ENCODE assay signal across 9 cellular contexts in the genomic region with DNA sequence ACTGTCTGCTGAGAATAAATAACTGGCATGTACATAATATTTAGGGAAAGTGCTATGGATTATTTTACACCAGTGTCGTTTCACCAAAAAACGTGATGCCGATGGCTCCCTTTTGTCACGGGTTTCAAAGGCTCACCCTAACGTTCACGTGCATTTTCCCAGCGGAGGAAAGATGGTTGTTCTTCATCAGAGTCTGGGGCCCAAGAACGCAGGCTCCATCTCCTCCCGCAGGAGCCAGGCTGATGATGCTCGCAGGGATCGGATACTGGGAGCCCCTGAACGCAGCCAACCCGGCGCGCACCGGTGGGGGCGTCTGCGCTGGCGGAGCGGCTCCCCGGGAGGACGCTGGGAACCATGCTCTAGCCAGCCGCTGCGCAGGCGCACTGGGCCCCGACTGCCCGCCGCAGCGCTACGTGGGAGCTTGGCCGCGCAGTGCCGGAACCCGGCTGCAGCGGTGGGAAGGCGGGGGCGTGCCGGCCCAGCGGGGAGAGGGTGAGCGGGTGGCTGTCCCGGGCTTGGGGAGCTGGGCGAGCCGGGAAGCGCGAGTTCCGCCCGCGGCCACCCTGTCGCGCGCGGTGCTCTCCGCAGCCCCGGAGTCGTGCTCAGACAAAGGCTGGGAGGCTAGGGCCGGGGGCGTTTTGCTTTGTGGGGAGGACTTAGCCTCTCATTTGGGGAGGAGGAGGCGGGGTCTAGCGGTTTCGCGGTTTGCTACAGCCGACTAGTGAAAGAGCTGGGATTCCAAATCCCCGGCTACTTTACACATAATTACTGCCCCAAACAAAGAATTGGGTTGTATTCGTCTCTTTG. TPM values are rescaled to one million over a fixed set of nuclear protein-coding genes. Genes with fewer than 3 reads are reported as not detected.
A peak's percentile ranks its signal among the peaks of the same experiment; 100 is the strongest.
DNase-seq lines count a peak whose midpoint lies in the region; ATAC-seq, FAIRE-seq and TF ChIP-seq lines count a peak whose summit lies in the region.
"Had no signal": no experiment of that assay in that cellular context is flagged by ENCODE, and none has a peak within 500 bp of the region (broad histone marks: within the 10 kb centered on the region; RNA-seq: fewer than 3 reads in every experiment).

Gene ZFP69B (plus strand): TSS at position 793 of the 807 bp plus-strand sequence. CDS start 486 bp downstream, outside the sequence.

- H3K4me1 ChIP-seq in BLaER1 (peaks cover 21% of the 10 kb centered on the region), HepG2 (ENCODE audit: insufficient read depth, low read length) (peaks cover 26% of the 10 kb centered on the region)

- TF ChIP-seq EP300 in HepG2 (IDR thresholded peaks at IDR 0.05; ENCODE audit: low read depth in 2 of 2, low read length in 2 of 2) (no peak), HepG2 (CRISPR knock-in tag; IDR thresholded peaks at IDR 0.05; ENCODE audit: borderline replicate concordance) (no peak)

- no TSS peak for BruUV-seq in HepG2 (replicated peaks; lab: Mats Ljungman, UMichigan)

- H3K9me3 ChIP-seq in BLaER1 = peaks cover 60% of the 10 kb centered on the region
- peaks cover 16% of the 10 kb centered on the region for H3K9me3 ChIP-seq in HepG2 (ENCODE audit: low read length)

- H3K9me3 Mint-ChIP-seq in dendritic cell treated with granulocyte-macrophage colony-stimulating factor and Interleukin-4, amounts not matched to agents 40 ng/mL and 50 ng/mL, for 4 days = peaks cover 56% of the 10 kb centered on the region

- peak within 1 kb of the TSS; percentile 90 for H3K4me3 Mint-ChIP-seq in dendritic cell treated with granulocyte-macrophage colony-stimulating factor and Interleukin-4, amounts not matched to agents 40 ng/mL and 50 ng/mL, for 4 days

- no peak for FAIRE-seq in HepG2 (lab: Jason Lieb, UNC)
- FAIRE-seq: colon had no signal

- peak within 1 kb of the TSS; percentile 91 for H3K27ac Mint-ChIP-seq in dendritic cell treated with granulocyte-macrophage colony-stimulating factor and Interleukin-4, amounts not matched to agents 40 ng/mL and 50 ng/mL, for 4 days

- H3K27me3 Mint-ChIP-seq in dendritic cell treated with granulocyte-macrophage colony-stimulating factor and Interleukin-4, amounts not matched to agents 40 ng/mL and 50 ng/mL, for 4 days = no peaks in the 10 kb centered on the region

- intact Hi-C loops in dendritic cell treated with granulocyte-macrophage colony-stimulating factor and Interleukin-4, amounts not matched to agents 40 ng/mL and 50 ng/mL, for 4 days (cut with micrococcal nuclease) = no loop called here
- intact Hi-C loops in HepG2 (cut with micrococcal nuclease; ENCODE audit: unreplicated experiment) = loop anchor here (2.0 kb wide), 1 partner anchor 29 kb away; no protein-coding TSS in a partner anchor

- H4K20me1 ChIP-seq in BLaER1 (no peaks in the 10 kb centered on the region), HepG2 (ENCODE audit: insufficient read depth, low read length) (no peaks in the 10 kb centered on the region)

- H3K9ac ChIP-seq in BLaER1 (peak within 1 kb of the TSS; percentile 84), HepG2 (ENCODE audit: insufficient read depth, low read depth, low read length) (peak within 1 kb of the TSS; percentile 83)

- POLR2A ChIA-PET in HepG2 (lab: Yijun Ruan, JAX) = interaction anchor here (0.6 to 1.7 kb wide), 14 partner anchors 12 to 242 kb away, joined by 3 to 21 read pairs (median 5); partner anchors contain the start of genes EXO5, NFYC and ZFP69

- H3K36me3 Mint-ChIP-seq in dendritic cell treated with granulocyte-macrophage colony-stimulating factor and Interleukin-4, amounts not matched to agents 40 ng/mL and 50 ng/mL, for 4 days (ENCODE audit: low read depth) = peaks cover 47% of the 10 kb centered on the region

- peak within 1 kb of the TSS; percentile 75 for H3K4me2 ChIP-seq in BLaER1
- peak within 1 kb of the TSS; percentile 78 for H3K4me2 ChIP-seq in HepG2 (ENCODE audit: low read depth, low read length)

- DNase-seq in GM19240 (ENCODE audit: insufficient read length, low spot score) (peak; percentile 84), NCI-H526 (lab: John Stamatoyannopoulos, UW) (peak; percentile 87 to 99), HepG2 (ENCODE audit: low spot score) (peak; percentile 85)
- DNase-seq in activated CD4-positive, alpha-beta T cell treated with anti-CD3 and anti-CD28 coated beads, Interleukin-2, amount 50 U/mL, for 1 hour = peak; percentile 82
- peak; percentile 81 for DNase-seq in stimulated activated CD4-positive, alpha-beta T cell treated with anti-CD3 and anti-CD28 coated beads, Interleukin-2, amount 100 ng/mL, for 4 hours (ENCODE audit: low read depth)

- no peaks in the 10 kb centered on the region for H3K27me3 ChIP-seq in BLaER1
- no peaks in the 10 kb centered on the region; a peak in 2 of 5 replicates for H3K27me3 ChIP-seq in HepG2 (ENCODE audit: control insufficient read depth in 1 of 2, insufficient read depth in 2 of 2, low read length in 2 of 2)

- in situ Hi-C loops in HepG2 (cut with HindIII; ENCODE audit: extremely low pct_ligation_motif_present, low pct_unique_long_range_greater_than_20kb) = no loop called here

- CTCF ChIA-PET in HepG2 (lab: Yijun Ruan, JAX; ENCODE audit: low intra/inter-chr PET ratio, low total read pairs) = no interaction called here

- H3K4me1 Mint-ChIP-seq in dendritic cell treated with granulocyte-macrophage colony-stimulating factor and Interleukin-4, amounts not matched to agents 40 ng/mL and 50 ng/mL, for 4 days (ENCODE audit: low read depth) = peaks cover 17% of the 10 kb centered on the region

- H3K4me3 ChIP-seq in BLaER1 = peak within 1 kb of the TSS; percentile 80
- H3K4me3 ChIP-seq in HepG2 (replicated peaks in 1 of 3; ENCODE audit: insufficient read depth in 1 of 3, low read depth in 2 of 3, low read length in 3 of 3) = peak within 1 kb of the TSS; percentile 73 to 87 (median 86)

- peak; percentile 63 for TF ChIP-seq RAD21 in HepG2 (CRISPR knock-in tag; IDR thresholded peaks at IDR 0.05)

- H3K36me3 ChIP-seq in BLaER1 (peaks cover 24% of the 10 kb centered on the region), HepG2 (replicated peaks in 1 of 2; ENCODE audit: control insufficient read depth in 1 of 2, insufficient read depth in 2 of 2, low read length in 2 of 2) (peaks cover 3 to 16% of the 10 kb centered on the region in 2 experiments; a peak in 2 of 5 replicates)

- TF ChIP-seq POLR2A in HepG2 (IDR thresholded peaks at IDR 0.05; ENCODE audit: insufficient read depth in 1 of 2, low read depth in 2 of 2, low read length in 2 of 2) = peak; percentile 61 to 83; a peak in 3 of 4 replicates

- ATAC-seq in HG03460 (IDR thresholded peaks at IDR 0.05; ENCODE audit: unreplicated experiment) (peak; percentile 75), HepG2 (peak; percentile 98)

- TF ChIP-seq CTCF in HepG2 (CRISPR knock-in tag; IDR thresholded peaks at IDR 0.05) = peak; percentile 46

- 0% methylated on average over 13 of the region's 64 CpGs for WGBS in HepG2 (ENCODE audit: low lambda C conversion rate)

- H3K79me2 ChIP-seq in HepG2 (ENCODE audit: insufficient read depth, low read length) = peaks cover 20% of the 10 kb centered on the region

- peak within 1 kb of the TSS; percentile 98 for H2AFZ ChIP-seq in HepG2 (ENCODE audit: low read length)

- H3K27ac ChIP-seq in BLaER1 = peak within 1 kb of the TSS; percentile 85
- H3K27ac ChIP-seq in HepG2 (ENCODE audit: extremely low read length, insufficient read depth, low read length) = peak within 1 kb of the TSS; percentile 78

TF ChIP-seq in HepG2, 621 proteins besides CTCF, POLR2A, EP300 and RAD21 (continues in another document):
- TF ChIP-seq ZNF205 (CRISPR knock-in tag; IDR thresholded peaks at IDR 0.05) (no peak), ZFP41 (CRISPR knock-in tag; IDR thresholded peaks at IDR 0.05; ENCODE audit: borderline replicate concordance) (0 out of 2 replicates have a peak, but pooled peaks have one; percentile 73), ZNF207 (IDR thresholded peaks at IDR 0.05; ENCODE audit: borderline replicate concordance) (no peak), PHF5A (CRISPR knock-in tag; IDR thresholded peaks at IDR 0.05; ENCODE audit: low read depth, unreplicated experiment) (no peak), PCBP1 (IDR thresholded peaks at IDR 0.05; ENCODE audit: borderline replicate concordance, low read depth, low read length) (no peak)

RNA-seq across cellular contexts. Expression of gene ZFP69B, which starts in this region (rescaled TPM):
- total RNA-seq in HepG2 (2016; rRNA removed; fragmentation: Illumina TruSeq; extraction: Trizol) = 7.7 and 10.8 TPM in 2 replicates
- 1.2 and 2.3 TPM in 2 replicates for total RNA-seq in HepG2 (2016; cell fraction: cytosol; rRNA removed; fragmentation: Illumina TruSeq; extraction: Trizol; ENCODE audit: low read depth)
- 7.8 and 10.0 TPM in 2 replicates for total RNA-seq in HepG2 (2016; cell fraction: insoluble cytoplasmic fraction; rRNA removed; fragmentation: Illumina TruSeq; extraction: Trizol)
- 6.5 and 6.8 TPM in 2 replicates for total RNA-seq in HepG2 (2016; cell fraction: membrane; rRNA removed; fragmentation: Illumina TruSeq; extraction: Trizol)
- total RNA-seq in HepG2 (2016; cell fraction: nucleus; rRNA removed; fragmentation: Illumina TruSeq; extraction: Trizol) = 7.1 TPM in 2 replicates
- 4.6 and 4.9 TPM in 2 replicates for polyA plus RNA-seq in HepG2 (2011; rRNA removed)
- polyA plus RNA-seq in HepG2 (2011; cell fraction: cytosol; rRNA removed) = 2.2 and 3.9 TPM in 2 replicates
- polyA plus RNA-seq in HepG2 (2011; cell fraction: nucleus; rRNA removed) = 2.4 and 3.6 TPM in 2 replicates
- polyA plus RNA-seq in HepG2 (2012) = 6.1 and 7.8 TPM in 2 replicates
- polyA plus RNA-seq in HepG2 (2016; cell fraction: cytosol; fragmentation: Illumina TruSeq; extraction: Trizol; ENCODE audit: low read depth) = 1.3 and 1.9 TPM in 2 replicates
- polyA plus RNA-seq in HepG2 (2016; cell fraction: insoluble cytoplasmic fraction; fragmentation: Illumina TruSeq; extraction: Trizol; ENCODE audit: low read depth) = 8.4 and 8.8 TPM in 2 replicates
- polyA plus RNA-seq in HepG2 (2016; cell fraction: membrane; fragmentation: Illumina TruSeq; extraction: Trizol; ENCODE audit: low read depth) = 3.3 and 3.5 TPM in 2 replicates
- 7.3 and 8.2 TPM in 2 replicates for polyA plus RNA-seq in HepG2 (2016; cell fraction: nucleus; fragmentation: Illumina TruSeq; extraction: Trizol; ENCODE audit: insufficient read depth, low read depth)
- polyA minus RNA-seq in HepG2 (2011; rRNA and poly(A)+ RNA removed; ENCODE audit: low replicate concordance) = 0.75 and 2.9 TPM in 2 replicates
- 4.3 and 5.0 TPM in 2 replicates for polyA minus RNA-seq in HepG2 (2011; cell fraction: cytosol; rRNA and poly(A)+ RNA removed)
- polyA minus RNA-seq in HepG2 (2011; cell fraction: nucleus; rRNA and poly(A)+ RNA removed) = 11.3 and 17.8 TPM in 2 replicates

Comparison
In these comparisons a context has a peak if more than half of its experiments do, and no peak if none do; other contexts are left out.
1. Peak in every context shown above with its lines: DNase-seq, ATAC-seq, H3K4me3 ChIP-seq and H3K27ac ChIP-seq.